8 cellular contexts compared by ENCODE assay signal in the genomic region with DNA sequence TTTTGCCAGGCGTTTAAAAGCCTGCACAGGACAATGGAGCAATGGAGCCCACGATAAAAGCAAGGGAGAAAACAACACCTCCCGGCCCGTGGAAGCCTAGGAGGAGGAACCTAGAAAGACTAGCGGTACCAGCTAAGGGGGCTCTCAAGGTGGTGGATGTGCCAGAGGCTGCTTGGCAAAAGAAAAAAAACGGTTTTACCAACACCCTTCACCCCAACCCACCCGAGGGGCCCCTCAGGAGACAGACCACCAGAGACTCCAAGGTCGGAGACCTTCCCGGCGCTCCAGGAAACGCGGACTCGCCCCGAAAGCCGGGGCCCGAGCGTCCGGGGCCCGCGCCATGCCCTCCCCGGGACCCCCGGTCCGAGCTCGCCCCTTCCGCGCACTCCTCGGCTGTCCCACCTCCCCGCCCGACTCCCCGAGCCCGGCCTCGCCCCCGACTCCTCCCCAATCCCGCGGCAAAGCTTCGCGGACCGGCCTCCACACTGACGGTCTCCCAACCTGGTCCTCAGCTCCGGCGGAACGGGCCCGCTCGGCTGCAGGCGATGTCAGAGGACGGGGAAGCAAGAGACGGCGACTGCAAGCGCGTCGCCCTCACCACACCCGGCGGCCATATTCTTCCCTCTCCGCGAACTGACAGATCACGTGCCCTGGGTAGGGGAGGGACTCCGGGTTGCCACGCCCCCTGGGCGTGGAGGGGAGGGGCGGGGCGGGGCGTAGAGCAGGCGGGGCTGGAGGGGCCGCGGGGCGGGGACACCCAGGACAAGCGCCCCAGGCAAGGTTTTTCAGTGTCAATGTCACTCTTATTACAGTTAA. TPM values are rescaled to one million over a fixed set of nuclear protein-coding genes. Genes with fewer than 3 reads are reported as not detected.
A peak's percentile ranks its signal among the peaks of the same experiment; 100 is the strongest.
DNase-seq lines count a peak whose midpoint lies in the region; TF ChIP-seq lines count a peak whose summit lies in the region.

A gene (minus strand): TSS at position 635 of the 816 bp plus-strand sequence. CDS start 10,520 bp downstream, outside the sequence.

- TF ChIP-seq CTCF in GM20000 (IDR thresholded peaks at IDR 0.05; ENCODE audit: extremely low read depth, missing control alignments) (no peak), endothelial cell (IDR thresholded peaks at IDR 0.05; ENCODE audit: unreplicated experiment) (no peak), mesothelial cell of epicardium (IDR thresholded peaks at IDR 0.05; ENCODE audit: unreplicated experiment) (no peak)

- no peaks in the 10 kb centered on the region for H3K36me3 ChIP-seq in NT2/D1 (ENCODE audit: insufficient read depth, insufficient read length, low read length)

- H3K27ac Mint-ChIP-seq in endothelial cell (ENCODE audit: unreplicated experiment) (peak within 1 kb of the TSS; percentile 82), mesothelial cell of epicardium (peak within 1 kb of the TSS; percentile 99)

- H3K4me1 Mint-ChIP-seq in endothelial cell (ENCODE audit: unreplicated experiment) (peaks cover 9% of the 10 kb centered on the region), mesothelial cell of epicardium (peaks cover 36% of the 10 kb centered on the region)

- DNase-seq in COR-L47 (lab: John Stamatoyannopoulos, UW): peak; percentile 71
- DNase-seq in GM20000 (ENCODE audit: low spot score): peak; percentile 99
- DNase-seq in HT-29 (ENCODE audit: low spot score): peak; percentile 79
- peak; percentile 72 for DNase-seq in NT2/D1 (ENCODE audit: low read depth, low spot score)
- DNase-seq in activated CD8-positive, alpha-beta memory T cell treated with anti-CD3 and anti-CD28 coated beads, Interleukin-2, amount 50 U/mL, for 4 hours: peak; percentile 82
- peak; percentile 85 for DNase-seq in endothelial cell (ENCODE audit: low spot score)
- DNase-seq in mesothelial cell of epicardium (ENCODE audit: low spot score in 2 of 2, unreplicated experiment in 2 of 2): peak; percentile 82 to 84
- peak; percentile 55 to 67 for DNase-seq in stimulated activated CD8-positive, alpha-beta memory T cell treated with anti-CD3 and anti-CD28 coated beads, Interleukin-15, amount 100 ng/mL, for 48 hours (ENCODE audit: low read depth in 2 of 2)

- H3K4me3 Mint-ChIP-seq in endothelial cell (ENCODE audit: unreplicated experiment) (peak within 1 kb of the TSS; percentile 99), mesothelial cell of epicardium (peak within 1 kb of the TSS; percentile 99)

- H3K36me3 Mint-ChIP-seq in endothelial cell (ENCODE audit: low read depth, unreplicated experiment): peaks cover 4% of the 10 kb centered on the region
- H3K36me3 Mint-ChIP-seq in mesothelial cell of epicardium: no peaks in the 10 kb centered on the region

- H3K27me3 ChIP-seq in NT2/D1 (ENCODE audit: insufficient read depth, insufficient read length): no peaks in the 10 kb centered on the region

- H3K27me3 Mint-ChIP-seq in endothelial cell (ENCODE audit: unreplicated experiment): peaks cover 5% of the 10 kb centered on the region
- no peaks in the 10 kb centered on the region for H3K27me3 Mint-ChIP-seq in mesothelial cell of epicardium (ENCODE audit: low read depth)

- no peaks in the 10 kb centered on the region for H3K9me3 ChIP-seq in NT2/D1 (ENCODE audit: insufficient read depth, low read length)

- H3K9me3 Mint-ChIP-seq in endothelial cell (ENCODE audit: unreplicated experiment): no peaks in the 10 kb centered on the region
- H3K9me3 Mint-ChIP-seq in mesothelial cell of epicardium: no peaks in the 10 kb centered on the region

- H3K9ac ChIP-seq in NT2/D1 (ENCODE audit: insufficient read length, low read depth): peak within 1 kb of the TSS; percentile 65

- H3K4me3 ChIP-seq in NT2/D1 (ENCODE audit: insufficient read length, low read depth): peak within 1 kb of the TSS; percentile 69

- H3K4me1 ChIP-seq in NT2/D1 (ENCODE audit: insufficient read depth, insufficient read length): no peaks in the 10 kb centered on the region

RNA-seq across cellular contexts. Expression of the gene that starts here (rescaled TPM):
- 15.7 and 28.1 TPM in 2 replicates for total RNA-seq in HT-29 (2014; rRNA removed; shearing (Covaris generic))
- 59.9 TPM for total RNA-seq in endothelial cell (ENCODE audit: unreplicated experiment)
- total RNA-seq in mesothelial cell of epicardium: 102 to 109 TPM (median 105 TPM) in 3 replicates

Comparison
In these comparisons a context has a peak if more than half of its experiments do, and no peak if none do; other contexts are left out.
1. Peak in every context shown above with its lines: DNase-seq and H3K4me3 ChIP-seq.